ENCODE assay signal across 16 cellular contexts in the genomic region with DNA sequence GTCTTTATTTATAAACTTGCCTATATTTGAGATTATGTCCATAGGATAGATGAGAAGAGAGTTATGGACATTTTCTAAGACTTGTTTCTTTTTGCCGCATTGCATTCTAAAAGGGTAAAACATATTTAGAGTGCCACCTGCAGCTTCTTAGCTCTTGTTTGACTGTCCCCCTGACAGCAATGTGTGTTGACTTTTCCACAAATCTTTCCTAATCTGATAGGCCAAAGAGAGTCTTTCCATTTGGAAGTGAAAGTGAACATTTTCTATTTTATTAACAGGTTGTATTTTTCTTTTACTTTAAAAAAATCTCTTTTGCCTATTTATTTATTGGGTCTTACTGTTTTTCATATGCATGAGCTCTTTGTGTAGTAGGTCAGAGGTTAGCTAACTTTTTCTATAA. TPM values are rescaled to one million over a fixed set of nuclear protein-coding genes. Genes with fewer than 3 reads are reported as not detected.
DNase-seq lines count a peak whose midpoint lies in the region; ATAC-seq and TF ChIP-seq lines count a peak whose summit lies in the region.
"Had no signal": no experiment of that assay in that cellular context is flagged by ENCODE, and none has a peak within 500 bp of the region (broad histone marks: within the 10 kb centered on the region; RNA-seq: fewer than 3 reads in every experiment).

No MANE protein-coding gene starts in this region.

- no peak for ATAC-seq in HG03175 (IDR thresholded peaks at IDR 0.05; ENCODE audit: unreplicated experiment)

- H3K36me3 Mint-ChIP-seq in dendritic cell treated with granulocyte-macrophage colony-stimulating factor and Interleukin-4, amounts not matched to agents 40 ng/mL and 50 ng/mL, for 4 days (ENCODE audit: low read depth), result no peaks in the 10 kb centered on the region
- H3K36me3 Mint-ChIP-seq in neural crest cell (ENCODE audit: low read depth) (peaks cover 15% of the 10 kb centered on the region), nephron progenitor cell (ENCODE audit: low read depth) (peaks cover 27% of the 10 kb centered on the region)

- DNase-seq in neural crest cell (ENCODE audit: low read depth, low spot score), result no peak
- no peak for DNase-seq in stimulated activated CD4-positive, alpha-beta T cell treated with anti-CD3 and anti-CD28 coated beads, Interleukin-2, amount 100 ng/mL, for 48 hours
- no peak for DNase-seq in nephron progenitor cell
- DNase-seq in activated CD4-positive, alpha-beta T cell treated with anti-CD3 and anti-CD28 coated beads, Interleukin-2, amount 50 U/mL, for 48 hours, result no peak
- DNase-seq: ACHN; BE2C; Caco-2; CD4-positive, alpha-beta T cell; HCEC 1CT; IMR-90 had no signal

- H3K9me3 Mint-ChIP-seq in dendritic cell treated with granulocyte-macrophage colony-stimulating factor and Interleukin-4, amounts not matched to agents 40 ng/mL and 50 ng/mL, for 4 days, result peaks cover 15% of the 10 kb centered on the region
- peaks cover 7% of the 10 kb centered on the region for H3K9me3 Mint-ChIP-seq in neural crest cell
- peaks cover 5% of the 10 kb centered on the region for H3K9me3 Mint-ChIP-seq in nephron progenitor cell
- H3K9me3 Mint-ChIP-seq: CD4-positive, alpha-beta T cell; GM23338 had no signal

- H3K27ac ChIP-seq in temporal lobe (ENCODE audit: low read depth, low read length), result peak overlapping the region; percentile 31
- H3K27ac ChIP-seq: C4-2B, HL-60 had no signal

- H3K4me3 Mint-ChIP-seq in dendritic cell treated with granulocyte-macrophage colony-stimulating factor and Interleukin-4, amounts not matched to agents 40 ng/mL and 50 ng/mL, for 4 days, result no peak overlapping the region
- H3K4me3 Mint-ChIP-seq in neural crest cell, result peak overlapping the region; percentile 11
- no peak overlapping the region for H3K4me3 Mint-ChIP-seq in nephron progenitor cell
- H3K4me3 Mint-ChIP-seq: CD4-positive, alpha-beta T cell; GM23338 had no signal

- peak overlapping the region; percentile 37 for H3K27ac Mint-ChIP-seq in dendritic cell treated with granulocyte-macrophage colony-stimulating factor and Interleukin-4, amounts not matched to agents 40 ng/mL and 50 ng/mL, for 4 days
- H3K27ac Mint-ChIP-seq in neural crest cell (ENCODE audit: unreplicated experiment) (no peak overlapping the region), nephron progenitor cell (no peak overlapping the region)
- H3K27ac Mint-ChIP-seq: CD4-positive, alpha-beta T cell; GM23338 had no signal

- intact Hi-C loops in dendritic cell treated with granulocyte-macrophage colony-stimulating factor and Interleukin-4, amounts not matched to agents 40 ng/mL and 50 ng/mL, for 4 days (cut with micrococcal nuclease), result no loop called here

- H3K27me3 Mint-ChIP-seq in dendritic cell treated with granulocyte-macrophage colony-stimulating factor and Interleukin-4, amounts not matched to agents 40 ng/mL and 50 ng/mL, for 4 days, result peaks cover 5% of the 10 kb centered on the region
- H3K27me3 Mint-ChIP-seq in neural crest cell (ENCODE audit: low read depth), result no peaks in the 10 kb centered on the region
- no peaks in the 10 kb centered on the region for H3K27me3 Mint-ChIP-seq in nephron progenitor cell (ENCODE audit: low read depth, poor library complexity)

- peaks cover 14% of the 10 kb centered on the region for H3K4me1 Mint-ChIP-seq in dendritic cell treated with granulocyte-macrophage colony-stimulating factor and Interleukin-4, amounts not matched to agents 40 ng/mL and 50 ng/mL, for 4 days (ENCODE audit: low read depth)
- peaks cover 52% of the 10 kb centered on the region for H3K4me1 Mint-ChIP-seq in neural crest cell
- H3K4me1 Mint-ChIP-seq in nephron progenitor cell, result peaks cover 32% of the 10 kb centered on the region

- TF ChIP-seq CTCF in neural crest cell (conservative IDR thresholded peaks at IDR 0.05), result no peak
- no peak for TF ChIP-seq CTCF in nephron progenitor cell (IDR thresholded peaks at IDR 0.05)

RNA-seq across cellular contexts. Expression of a gene that starts 58.4 kb away (rescaled TPM):
- total RNA-seq in neural crest cell, result 54.9 and 55.3 TPM in 2 replicates
- 88.3 TPM for total RNA-seq in temporal lobe
